ENCODE assay signal across 1 cellular context in genomic region chr7:90345548-90346319, GRCh38.
TF ChIP-seq lines count a peak whose summit lies in the region.

No MANE protein-coding gene starts in this region.

TF ChIP-seq in K562, 482 proteins besides CTCF, POLR2A, EP300 and RAD21 (continued from another document and continues in another):
- TF ChIP-seq, protein P1, sequence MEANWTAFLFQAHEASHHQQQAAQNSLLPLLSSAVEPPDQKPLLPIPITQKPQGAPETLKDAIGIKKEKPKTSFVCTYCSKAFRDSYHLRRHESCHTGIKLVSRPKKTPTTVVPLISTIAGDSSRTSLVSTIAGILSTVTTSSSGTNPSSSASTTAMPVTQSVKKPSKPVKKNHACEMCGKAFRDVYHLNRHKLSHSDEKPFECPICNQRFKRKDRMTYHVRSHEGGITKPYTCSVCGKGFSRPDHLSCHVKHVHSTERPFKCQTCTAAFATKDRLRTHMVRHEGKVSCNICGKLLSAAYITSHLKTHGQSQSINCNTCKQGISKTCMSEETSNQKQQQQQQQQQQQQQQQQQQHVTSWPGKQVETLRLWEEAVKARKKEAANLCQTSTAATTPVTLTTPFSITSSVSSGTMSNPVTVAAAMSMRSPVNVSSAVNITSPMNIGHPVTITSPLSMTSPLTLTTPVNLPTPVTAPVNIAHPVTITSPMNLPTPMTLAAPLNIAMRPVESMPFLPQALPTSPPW (CRISPR knock-in tag; IDR thresholded peaks at IDR 0.05), result no peak
- TF ChIP-seq SMC3 (conservative IDR thresholded peaks at IDR 0.05; ENCODE audit: insufficient read depth, low read depth, low read length) (no peak), MAZ (CRISPR knock-in tag; conservative IDR thresholded peaks at IDR 0.05 in 1 of 2, IDR thresholded peaks at IDR 0.05 in 1 of 2) (peak in 1 of 2 experiments; percentile 41; a peak in 1 of 4 replicates), E2F6 (IDR thresholded peaks at IDR 0.05; ENCODE audit: borderline replicate concordance in 1 of 2, extremely low read depth in 1 of 2, insufficient read depth in 1 of 2, insufficient read length in 1 of 2, low read depth in 1 of 2, low read length in 1 of 2, poor library complexity in 1 of 2, severe bottlenecking in 1 of 2) (peak in 1 of 2 experiments; percentile 29), POLR2G (IDR thresholded peaks at IDR 0.05; ENCODE audit: low read depth, low read length) (no peak), NFE2L1 (tag; IDR thresholded peaks at IDR 0.05; ENCODE audit: borderline replicate concordance, low read depth) (no peak), ZNF224 (CRISPR knock-in tag; IDR thresholded peaks at IDR 0.05) (no peak), MCM3 (IDR thresholded peaks at IDR 0.05) (no peak), NFRKB (IDR thresholded peaks at IDR 0.05; ENCODE audit: low read depth) (no peak; the same call in 1 of the 2 replicates), PML (IDR thresholded peaks at IDR 0.05; ENCODE audit: low read length) (no peak), RBFOX2 (IDR thresholded peaks at IDR 0.05; ENCODE audit: low read depth, low read length) (no peak), BRD4 (IDR thresholded peaks at IDR 0.05) (no peak), MYC (IDR thresholded peaks at IDR 0.05; ENCODE audit: low read depth, low read length) (0 out of 2 replicates have a peak, but pooled peaks have one; percentile 29), MYC (CRISPR knock-in tag; IDR thresholded peaks at IDR 0.05; ENCODE audit: borderline replicate concordance, low read depth) (no peak), ETV5 (CRISPR knock-in tag; IDR thresholded peaks at IDR 0.05; ENCODE audit: low read depth) (no peak), TEAD2 (tag; IDR thresholded peaks at IDR 0.05) (no peak), BRCA1 (IDR thresholded peaks at IDR 0.05) (no peak), BRCA1 (CRISPR knock-in tag; IDR thresholded peaks at IDR 0.05) (no peak), SREBF1 (IDR thresholded peaks at IDR 0.05; ENCODE audit: borderline replicate concordance, low read depth, low read length) (no peak), CEBPB (tag; IDR thresholded peaks at IDR 0.05) (no peak), TAF9B (IDR thresholded peaks at IDR 0.05; ENCODE audit: partially characterized antibody) (no peak), CC2D1A (IDR thresholded peaks at IDR 0.05) (peak; percentile 37; the same call in 1 of the 2 replicates), ZNF512 (tag; IDR thresholded peaks at IDR 0.05) (no peak), ZNF143 (CRISPR knock-in tag; IDR thresholded peaks at IDR 0.05) (no peak), CCAR2 (IDR thresholded peaks at IDR 0.05; ENCODE audit: low read depth, low read length) (no peak), KAT2B (IDR thresholded peaks at IDR 0.05; ENCODE audit: low read depth, low read length) (no peak), PPARD (CRISPR knock-in tag; IDR thresholded peaks at IDR 0.05) (no peak), ZNF12 (CRISPR knock-in tag; IDR thresholded peaks at IDR 0.05) (no peak), GABPA (tag; conservative IDR thresholded peaks at IDR 0.05; ENCODE audit: low read depth) (peak; percentile 50; the same call in 1 of the 2 replicates), ZSCAN32 (CRISPR knock-in tag; IDR thresholded peaks at IDR 0.05) (no peak), RHOXF2B (CRISPR knock-in tag; conservative IDR thresholded peaks at IDR 0.05) (no peak), DDX20 (tag; IDR thresholded peaks at IDR 0.05; ENCODE audit: low read depth) (no peak), NCOR1 (IDR thresholded peaks at IDR 0.05) (no peak), ZNF444 (CRISPR knock-in tag; IDR thresholded peaks at IDR 0.05) (no peak), SAFB (IDR thresholded peaks at IDR 0.05; ENCODE audit: borderline replicate concordance, low read depth, low read length) (no peak), TCF7 (IDR thresholded peaks at IDR 0.05; ENCODE audit: borderline replicate concordance) (no peak), NCOA4 (IDR thresholded peaks at IDR 0.05; ENCODE audit: partially characterized antibody) (no peak), DMBX1 (CRISPR knock-in tag; IDR thresholded peaks at IDR 0.05; ENCODE audit: borderline replicate concordance) (no peak), ZNF507 (tag; conservative IDR thresholded peaks at IDR 0.05) (no peak), MAFG (tag; conservative IDR thresholded peaks at IDR 0.05) (no peak), GTF2F1 (IDR thresholded peaks at IDR 0.05; ENCODE audit: low read depth, low read length) (no peak), POLR3A (IDR thresholded peaks at IDR 0.05; ENCODE audit: borderline replicate concordance, extremely low read depth, insufficient read depth, insufficient read length) (no peak), KAT7 (CRISPR knock-in tag; IDR thresholded peaks at IDR 0.05; ENCODE audit: borderline replicate concordance) (no peak)
- TF ChIP-seq, protein P2, sequence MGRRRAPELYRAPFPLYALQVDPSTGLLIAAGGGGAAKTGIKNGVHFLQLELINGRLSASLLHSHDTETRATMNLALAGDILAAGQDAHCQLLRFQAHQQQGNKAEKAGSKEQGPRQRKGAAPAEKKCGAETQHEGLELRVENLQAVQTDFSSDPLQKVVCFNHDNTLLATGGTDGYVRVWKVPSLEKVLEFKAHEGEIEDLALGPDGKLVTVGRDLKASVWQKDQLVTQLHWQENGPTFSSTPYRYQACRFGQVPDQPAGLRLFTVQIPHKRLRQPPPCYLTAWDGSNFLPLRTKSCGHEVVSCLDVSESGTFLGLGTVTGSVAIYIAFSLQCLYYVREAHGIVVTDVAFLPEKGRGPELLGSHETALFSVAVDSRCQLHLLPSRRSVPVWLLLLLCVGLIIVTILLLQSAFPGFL (CRISPR knock-in tag; IDR thresholded peaks at IDR 0.05), result no peak
- TF ChIP-seq, protein P3, sequence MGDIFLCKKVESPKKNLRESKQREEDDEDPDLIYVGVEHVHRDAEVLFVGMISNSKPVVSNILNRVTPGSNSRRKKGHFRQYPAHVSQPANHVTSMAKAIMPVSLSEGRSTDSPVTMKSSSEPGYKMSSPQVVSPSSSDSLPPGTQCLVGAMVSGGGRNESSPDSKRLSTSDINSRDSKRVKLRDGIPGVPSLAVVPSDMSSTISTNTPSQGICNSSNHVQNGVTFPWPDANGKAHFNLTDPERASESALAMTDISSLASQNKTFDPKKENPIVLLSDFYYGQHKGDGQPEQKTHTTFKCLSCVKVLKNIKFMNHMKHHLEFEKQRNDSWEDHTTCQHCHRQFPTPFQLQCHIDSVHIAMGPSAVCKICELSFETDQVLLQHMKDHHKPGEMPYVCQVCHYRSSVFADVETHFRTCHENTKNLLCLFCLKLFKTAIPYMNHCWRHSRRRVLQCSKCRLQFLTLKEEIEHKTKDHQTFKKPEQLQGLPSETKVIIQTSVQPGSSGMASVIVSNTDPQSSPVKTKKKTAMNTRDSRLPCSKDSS (IDR thresholded peaks at IDR 0.05; ENCODE audit: low read depth, partially characterized antibody), result no peak
- TF ChIP-seq, protein P4, sequence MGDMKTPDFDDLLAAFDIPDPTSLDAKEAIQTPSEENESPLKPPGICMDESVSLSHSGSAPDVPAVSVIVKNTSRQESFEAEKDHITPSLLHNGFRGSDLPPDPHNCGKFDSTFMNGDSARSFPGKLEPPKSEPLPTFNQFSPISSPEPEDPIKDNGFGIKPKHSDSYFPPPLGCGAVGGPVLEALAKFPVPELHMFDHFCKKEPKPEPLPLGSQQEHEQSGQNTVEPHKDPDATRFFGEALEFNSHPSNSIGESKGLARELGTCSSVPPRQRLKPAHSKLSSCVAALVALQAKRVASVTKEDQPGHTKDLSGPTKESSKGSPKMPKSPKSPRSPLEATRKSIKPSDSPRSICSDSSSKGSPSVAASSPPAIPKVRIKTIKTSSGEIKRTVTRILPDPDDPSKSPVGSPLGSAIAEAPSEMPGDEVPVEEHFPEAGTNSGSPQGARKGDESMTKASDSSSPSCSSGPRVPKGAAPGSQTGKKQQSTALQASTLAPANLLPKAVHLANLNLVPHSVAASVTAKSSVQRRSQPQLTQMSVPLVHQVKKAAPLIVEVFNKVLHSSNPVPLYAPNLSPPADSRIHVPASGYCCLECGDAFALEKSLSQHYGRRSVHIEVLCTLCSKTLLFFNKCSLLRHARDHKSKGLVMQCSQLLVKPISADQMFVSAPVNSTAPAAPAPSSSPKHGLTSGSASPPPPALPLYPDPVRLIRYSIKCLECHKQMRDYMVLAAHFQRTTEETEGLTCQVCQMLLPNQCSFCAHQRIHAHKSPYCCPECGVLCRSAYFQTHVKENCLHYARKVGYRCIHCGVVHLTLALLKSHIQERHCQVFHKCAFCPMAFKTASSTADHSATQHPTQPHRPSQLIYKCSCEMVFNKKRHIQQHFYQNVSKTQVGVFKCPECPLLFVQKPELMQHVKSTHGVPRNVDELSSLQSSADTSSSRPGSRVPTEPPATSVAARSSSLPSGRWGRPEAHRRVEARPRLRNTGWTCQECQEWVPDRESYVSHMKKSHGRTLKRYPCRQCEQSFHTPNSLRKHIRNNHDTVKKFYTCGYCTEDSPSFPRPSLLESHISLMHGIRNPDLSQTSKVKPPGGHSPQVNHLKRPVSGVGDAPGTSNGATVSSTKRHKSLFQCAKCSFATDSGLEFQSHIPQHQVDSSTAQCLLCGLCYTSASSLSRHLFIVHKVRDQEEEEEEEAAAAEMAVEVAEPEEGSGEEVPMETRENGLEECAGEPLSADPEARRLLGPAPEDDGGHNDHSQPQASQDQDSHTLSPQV (IDR thresholded peaks at IDR 0.05), result peak; percentile 26; the same call in 1 of the 2 replicates
- TF ChIP-seq, protein P5, sequence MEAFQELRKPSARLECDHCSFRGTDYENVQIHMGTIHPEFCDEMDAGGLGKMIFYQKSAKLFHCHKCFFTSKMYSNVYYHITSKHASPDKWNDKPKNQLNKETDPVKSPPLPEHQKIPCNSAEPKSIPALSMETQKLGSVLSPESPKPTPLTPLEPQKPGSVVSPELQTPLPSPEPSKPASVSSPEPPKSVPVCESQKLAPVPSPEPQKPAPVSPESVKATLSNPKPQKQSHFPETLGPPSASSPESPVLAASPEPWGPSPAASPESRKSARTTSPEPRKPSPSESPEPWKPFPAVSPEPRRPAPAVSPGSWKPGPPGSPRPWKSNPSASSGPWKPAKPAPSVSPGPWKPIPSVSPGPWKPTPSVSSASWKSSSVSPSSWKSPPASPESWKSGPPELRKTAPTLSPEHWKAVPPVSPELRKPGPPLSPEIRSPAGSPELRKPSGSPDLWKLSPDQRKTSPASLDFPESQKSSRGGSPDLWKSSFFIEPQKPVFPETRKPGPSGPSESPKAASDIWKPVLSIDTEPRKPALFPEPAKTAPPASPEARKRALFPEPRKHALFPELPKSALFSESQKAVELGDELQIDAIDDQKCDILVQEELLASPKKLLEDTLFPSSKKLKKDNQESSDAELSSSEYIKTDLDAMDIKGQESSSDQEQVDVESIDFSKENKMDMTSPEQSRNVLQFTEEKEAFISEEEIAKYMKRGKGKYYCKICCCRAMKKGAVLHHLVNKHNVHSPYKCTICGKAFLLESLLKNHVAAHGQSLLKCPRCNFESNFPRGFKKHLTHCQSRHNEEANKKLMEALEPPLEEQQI (IDR thresholded peaks at IDR 0.05), result no peak
- TF ChIP-seq, protein P6, sequence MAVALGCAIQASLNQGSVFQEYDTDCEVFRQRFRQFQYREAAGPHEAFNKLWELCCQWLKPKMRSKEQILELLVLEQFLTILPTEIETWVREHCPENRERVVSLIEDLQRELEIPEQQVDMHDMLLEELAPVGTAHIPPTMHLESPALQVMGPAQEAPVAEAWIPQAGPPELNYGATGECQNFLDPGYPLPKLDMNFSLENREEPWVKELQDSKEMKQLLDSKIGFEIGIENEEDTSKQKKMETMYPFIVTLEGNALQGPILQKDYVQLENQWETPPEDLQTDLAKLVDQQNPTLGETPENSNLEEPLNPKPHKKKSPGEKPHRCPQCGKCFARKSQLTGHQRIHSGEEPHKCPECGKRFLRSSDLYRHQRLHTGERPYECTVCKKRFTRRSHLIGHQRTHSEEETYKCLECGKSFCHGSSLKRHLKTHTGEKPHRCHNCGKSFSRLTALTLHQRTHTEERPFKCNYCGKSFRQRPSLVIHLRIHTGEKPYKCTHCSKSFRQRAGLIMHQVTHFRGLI (CRISPR knock-in tag; IDR thresholded peaks at IDR 0.05), result no peak
